Comparison of ENCODE assay signal across 12 cellular contexts in the genomic region with DNA sequence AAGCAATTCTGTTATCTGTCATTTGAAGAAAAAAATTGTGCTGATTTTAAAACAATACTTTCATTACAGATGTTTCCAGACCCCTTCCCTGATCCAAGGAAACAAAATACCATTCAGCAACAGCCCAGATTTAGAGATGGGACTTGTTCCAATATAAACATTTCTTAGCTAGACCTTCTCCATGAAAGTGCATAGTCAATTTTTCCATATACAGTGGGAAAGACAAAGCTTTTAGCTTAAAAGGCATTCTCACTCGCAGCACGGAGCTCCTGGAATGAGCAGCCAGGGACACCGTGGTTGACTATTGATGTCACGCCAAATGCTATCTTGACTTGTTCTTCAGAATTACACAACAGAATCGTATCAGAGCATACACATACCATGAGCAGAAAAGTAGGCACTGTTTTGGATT. TPM values are rescaled to one million over a fixed set of nuclear protein-coding genes. Genes with fewer than 3 reads are reported as not detected.
A peak's percentile ranks its signal among the peaks of the same experiment; 100 is the strongest.
DNase-seq lines count a peak whose midpoint lies in the region; ATAC-seq, FAIRE-seq and TF ChIP-seq lines count a peak whose summit lies in the region.
"Had no signal": no experiment of that assay in that cellular context is flagged by ENCODE, and none has a peak within 500 bp of the region (broad histone marks: within the 10 kb centered on the region; RNA-seq: fewer than 3 reads in every experiment).

No MANE protein-coding gene starts in this region.

- H3K9me3 ChIP-seq in endothelial cell of umbilical vein (replicated peaks; ENCODE audit: control insufficient read depth, insufficient read depth, low read length) (no peaks in the 10 kb centered on the region), upper lobe of left lung (no peaks in the 10 kb centered on the region)

- peak; percentile 70 for FAIRE-seq in endothelial cell of umbilical vein (lab: Jason Lieb, UNC)

- H3K9ac ChIP-seq in endothelial cell of umbilical vein (replicated peaks; ENCODE audit: extremely low read depth, insufficient read depth, low read length): peak overlapping the region; percentile 95

- H4K20me1 ChIP-seq in endothelial cell of umbilical vein (replicated peaks; ENCODE audit: control insufficient read depth, extremely low read depth, insufficient read depth, low read length): no peaks in the 10 kb centered on the region

- H3K36me3 ChIP-seq in endothelial cell of umbilical vein (ENCODE audit: control insufficient read depth in 2 of 2, extremely low read depth in 1 of 2, insufficient read depth in 2 of 2, low read length in 2 of 2) (peaks cover 6 to 8% of the 10 kb centered on the region in 2 experiments), upper lobe of left lung (no peaks in the 10 kb centered on the region)

- peak overlapping the region; percentile 41 for H3K4me3 Mint-ChIP-seq in mesothelial cell of epicardium
- H3K4me3 Mint-ChIP-seq: activated naive CD4-positive, alpha-beta T cell treated with anti-CD3 and anti-CD28 coated beads, Interleukin-2, amount 10 ng/mL, durations not matched to agents 7 days and 5 days; natural killer cell treated with Interleukin-12 subunit alpha and Interleukin-12 subunit beta and Interleukin-15 and Interleukin-18, amount 100 ng/mL, for 72 hours had no signal

- 40 to 41% methylated on average over 5 of the region's 5 CpGs for WGBS in upper lobe of left lung, 2 donors

- no peaks in the 10 kb centered on the region for H3K9me1 ChIP-seq in endothelial cell of umbilical vein (replicated peaks; ENCODE audit: control insufficient read depth, extremely low read depth, insufficient read depth, low read length)

- intact Hi-C loops in endothelial cell of umbilical vein (cut with micrococcal nuclease): loop anchor here (1.0 kb wide), 1 partner anchor 28 kb away; no protein-coding TSS in a partner anchor

- TF ChIP-seq EP300 in upper lobe of left lung (IDR thresholded peaks at IDR 0.05): no peak

- ATAC-seq in upper lobe of left lung (ENCODE audit: low FRiP score in 2 of 2) (peak in 1 of 2 donors; percentile 54), GM18873 (IDR thresholded peaks at IDR 0.05; ENCODE audit: low FRiP score, unreplicated experiment) (no peak)
- ATAC-seq: natural killer cell treated with Interleukin-12 subunit alpha and Interleukin-12 subunit beta and Interleukin-15 and Interleukin-18, amount 100 ng/mL, for 72 hours had no signal

- H3K27me3 Mint-ChIP-seq in mesothelial cell of epicardium (ENCODE audit: low read depth): no peaks in the 10 kb centered on the region

- DNase-seq in DMS 273 (lab: John Stamatoyannopoulos, UW; ENCODE audit: unreplicated experiment): peak; percentile 22
- no peak for DNase-seq in DMS 273 treated with DMSO at 0.1 percent for 48 hours (lab: John Stamatoyannopoulos, UW)
- DNase-seq in endothelial cell of umbilical vein (ENCODE audit: low read depth, low spot score): peak; percentile 98
- no peak for DNase-seq in mesothelial cell of epicardium (ENCODE audit: low spot score in 2 of 2, unreplicated experiment in 2 of 2)
- DNase-seq in upper lobe of left lung: no peak
- DNase-seq in mucosa of gallbladder (ENCODE audit: low spot score): no peak
- no peak for DNase-seq in DMS53 treated with DMSO at 0.1 percent for 48 hours (lab: John Stamatoyannopoulos, UW; ENCODE audit: unreplicated experiment)
- DNase-seq: activated CD4-positive, CD25-positive, alpha-beta regulatory T cell; activated naive CD4-positive, alpha-beta T cell treated with anti-CD3 and anti-CD28 coated beads, Interleukin-2, amount 10 ng/mL, durations not matched to agents 7 days and 5 days had no signal

- peak overlapping the region; percentile 90 for H3K27ac Mint-ChIP-seq in mesothelial cell of epicardium
- H3K27ac Mint-ChIP-seq: activated naive CD4-positive, alpha-beta T cell treated with anti-CD3 and anti-CD28 coated beads, Interleukin-2, amount 10 ng/mL, durations not matched to agents 7 days and 5 days; natural killer cell treated with Interleukin-12 subunit alpha and Interleukin-12 subunit beta and Interleukin-15 and Interleukin-18, amount 100 ng/mL, for 72 hours had no signal

- peak; percentile 52 for TF ChIP-seq POLR2A in endothelial cell of umbilical vein (IDR thresholded peaks at IDR 0.05; ENCODE audit: low read depth, low read length)
- no peak for TF ChIP-seq POLR2A in upper lobe of left lung (IDR thresholded peaks at IDR 0.05)

- H3K9me3 Mint-ChIP-seq in mesothelial cell of epicardium: no peaks in the 10 kb centered on the region
- H3K9me3 Mint-ChIP-seq: activated naive CD4-positive, alpha-beta T cell treated with anti-CD3 and anti-CD28 coated beads, Interleukin-2, amount 10 ng/mL, durations not matched to agents 7 days and 5 days; natural killer cell treated with Interleukin-12 subunit alpha and Interleukin-12 subunit beta and Interleukin-15 and Interleukin-18, amount 100 ng/mL, for 72 hours had no signal

- no TSS peak for BruUV-seq in endothelial cell of umbilical vein (replicated peaks; lab: Mats Ljungman, UMichigan)

- peaks cover 31% of the 10 kb centered on the region for H3K4me1 Mint-ChIP-seq in mesothelial cell of epicardium

- H3K4me1 ChIP-seq in endothelial cell of umbilical vein (ENCODE audit: control insufficient read depth, extremely low read depth, insufficient read depth, low read length) (peaks cover 100% of the 10 kb centered on the region), upper lobe of left lung (peaks cover 0 to 24% (median 14%) of the 10 kb centered on the region in 4 donors)

- H3K27ac ChIP-seq in endothelial cell of umbilical vein (ENCODE audit: insufficient read depth, low read depth, low read length) (peak overlapping the region; percentile 99), upper lobe of left lung (peak overlapping the region; percentile 8 to 74 (median 47))
- H3K27ac ChIP-seq: 22Rv1 had no signal

- no peaks in the 10 kb centered on the region for H3K36me3 Mint-ChIP-seq in mesothelial cell of epicardium
- H3K36me3 Mint-ChIP-seq: activated naive CD4-positive, alpha-beta T cell treated with anti-CD3 and anti-CD28 coated beads, Interleukin-2, amount 10 ng/mL, durations not matched to agents 7 days and 5 days; natural killer cell treated with Interleukin-12 subunit alpha and Interleukin-12 subunit beta and Interleukin-15 and Interleukin-18, amount 100 ng/mL, for 72 hours had no signal

- H3K27me3 ChIP-seq in endothelial cell of umbilical vein (ENCODE audit: control insufficient read depth in 2 of 2, insufficient read depth in 2 of 2, low read length in 2 of 2) (no peaks in the 10 kb centered on the region), upper lobe of left lung (no peaks in the 10 kb centered on the region)

- CTCF ChIA-PET in endothelial cell of umbilical vein (lab: Charles Lee): interaction anchor here (0.6 to 4.0 kb wide), 13 partner anchors 10 to 79 kb away, joined by 3 to 36 read pairs (median 4); no protein-coding TSS in a partner anchor

- H2AFZ ChIP-seq in endothelial cell of umbilical vein (ENCODE audit: low read depth, low read length): no peak overlapping the region

- H3K4me3 ChIP-seq in endothelial cell of umbilical vein (replicated peaks in 1 of 3; ENCODE audit: insufficient read depth in 1 of 3, low read depth in 1 of 3, low read length in 3 of 3): no peak overlapping the region
- peak overlapping the region in 1 of 4 donors; percentile 4 for H3K4me3 ChIP-seq in upper lobe of left lung

- peaks cover 80% of the 10 kb centered on the region for H3K79me2 ChIP-seq in endothelial cell of umbilical vein (ENCODE audit: control insufficient read depth, insufficient read depth, low read length)

- POLR2A ChIA-PET in endothelial cell of umbilical vein (lab: Charles Lee): interaction anchor here (0.9 to 4.5 kb wide), 6 partner anchors 15 to 47 kb away, joined by 3 to 25 read pairs (median 6); partner anchors contain the start of gene LAMA4

- dilution Hi-C loops in endothelial cell of umbilical vein (cut with MboI; ENCODE audit: extremely low pct_ligation_motif_present, low sequenced_read_pairs): no loop called here

- TF ChIP-seq CTCF in endothelial cell of umbilical vein (IDR thresholded peaks at IDR 0.05; ENCODE audit: extremely low read depth in 1 of 2, insufficient read depth in 1 of 2, low read depth in 1 of 2, low read length in 2 of 2): no peak
- no peak for TF ChIP-seq CTCF in mesothelial cell of epicardium (IDR thresholded peaks at IDR 0.05; ENCODE audit: unreplicated experiment)
- TF ChIP-seq CTCF in upper lobe of left lung (IDR thresholded peaks at IDR 0.05): no peak

- peak overlapping the region; percentile 77 for H3K4me2 ChIP-seq in endothelial cell of umbilical vein (ENCODE audit: insufficient read depth, low read length)

TF ChIP-seq in endothelial cell of umbilical vein, 7 proteins besides CTCF, POLR2A, EP300 and RAD21:
- TF ChIP-seq POLR2AphosphoS5 (IDR thresholded peaks at IDR 0.05; ENCODE audit: insufficient read depth, low read depth, low read length) (no peak), JUN (IDR thresholded peaks at IDR 0.05; ENCODE audit: borderline replicate concordance, insufficient read depth, insufficient read length, low read depth) (peak; percentile 77), GATA2 (IDR thresholded peaks at IDR 0.05; ENCODE audit: insufficient read depth, insufficient read length, low read depth, low read length) (peak; percentile 73)

RNA-seq across cellular contexts. Expression of gene LAMA4, which starts 21.5 kb away (rescaled TPM):
- 629 TPM in 2 replicates for total RNA-seq in endothelial cell of umbilical vein
- 370 and 384 TPM in 2 replicates for polyA plus RNA-seq in endothelial cell of umbilical vein
- polyA plus RNA-seq in endothelial cell of umbilical vein (2011; cell fraction: cytosol; rRNA removed): 215 and 257 TPM in 2 replicates
- 1,231 and 1,345 TPM in 2 replicates for polyA plus RNA-seq in endothelial cell of umbilical vein (2011; cell fraction: nucleus; rRNA removed)
- polyA plus RNA-seq in endothelial cell of umbilical vein (2012): 367 and 381 TPM in 2 replicates
- 1,043 and 1,135 TPM in 2 replicates for polyA minus RNA-seq in endothelial cell of umbilical vein
- polyA minus RNA-seq in endothelial cell of umbilical vein (2011; cell fraction: cytosol; rRNA and poly(A)+ RNA removed): not detected
- 1,955 and 2,229 TPM in 2 replicates for polyA minus RNA-seq in endothelial cell of umbilical vein (2011; cell fraction: nucleus; rRNA and poly(A)+ RNA removed)
- total RNA-seq in mesothelial cell of epicardium: 41.5 to 49.4 TPM (median 46.4 TPM) in 3 replicates
- total RNA-seq in upper lobe of left lung: 100 to 1,000 TPM in 2 of 6 donors, 10 to 100 TPM in 4; 29.5 to 119 (median 58.9) TPM
- total RNA-seq in mucosa of gallbladder: 67.8 TPM
- total RNA-seq: natural killer cell treated with Interleukin-12 subunit alpha and Interleukin-12 subunit beta and Interleukin-15 and Interleukin-18, amount 100 ng/mL, for 72 hours had no signal

Comparison
In these comparisons a context has a peak if more than half of its experiments do, and no peak if none do; other contexts are left out.
1. DNase-seq: peak in DMS 273 (single experiment) and endothelial cell of umbilical vein (single experiment); none in DMS 273 treated with DMSO at 0.1 percent for 48 hours (single experiment), mesothelial cell of epicardium (0 of 2), upper lobe of left lung (0 of 2), mucosa of gallbladder (single experiment) and DMS53 treated with DMSO at 0.1 percent for 48 hours (single experiment).